Comparison of ENCODE assay signal across 8 cellular contexts in genomic region chr22:21641795-21642583, GRCh38. TPM values are rescaled to one million over a fixed set of nuclear protein-coding genes. Genes with fewer than 3 reads are reported as not detected.
DNase-seq lines count a peak whose midpoint lies in the region; ATAC-seq and TF ChIP-seq lines count a peak whose summit lies in the region.

TSS of gene SDF2L1 (plus strand) at chr22:21642302. CDS start at chr22:21642337, 35 bp downstream.

- CTCF ChIA-PET in activated B cell treated with CpG ODN at 0.5 μM for 24 hours (lab: Charles Lee) = interaction anchor here (1.2 to 3.7 kb wide), 5 partner anchors 10 to 312 kb away, joined by 3 to 65 read pairs (median 6); partner anchors contain the start of genes CCDC116 and YDJC

- H3K4me3 ChIP-seq in AG10803 (ENCODE audit: low read length) = peak within 1 kb of the TSS; percentile 80

- H3K9me3 Mint-ChIP-seq in activated B cell treated with CpG ODN at 0.5 μM for 24 hours = no peaks in the 10 kb centered on the region

- ATAC-seq in GM19035 (IDR thresholded peaks at IDR 0.05; ENCODE audit: unreplicated experiment) (peak; percentile 91), HG03342 (IDR thresholded peaks at IDR 0.05; ENCODE audit: unreplicated experiment) (peak; percentile 85), activated B cell treated with CpG ODN at 0.5 μM for 24 hours (ENCODE audit: low read depth) (peak; percentile 95)

- peak within 1 kb of the TSS; percentile 89 for H3K4me3 Mint-ChIP-seq in activated B cell treated with CpG ODN at 0.5 μM for 24 hours

- peaks cover 27% of the 10 kb centered on the region for H3K4me1 Mint-ChIP-seq in activated B cell treated with CpG ODN at 0.5 μM for 24 hours

- DNase-seq in AG10803 (ENCODE audit: low read depth) = peak; percentile 98
- DNase-seq in NCI-H345 treated with DMSO at 0.1 percent for 48 hours (lab: John Stamatoyannopoulos, UW; ENCODE audit: unreplicated experiment) = peak; percentile 85
- peak; percentile 95 for DNase-seq in activated B cell treated with CpG ODN at 0.5 μM for 24 hours
- DNase-seq in caudate nucleus (lab: John Stamatoyannopoulos, UW) = peak; percentile 56 to 99 (median 96)
- peak; percentile 100 for DNase-seq in inferior parietal cortex (ENCODE audit: extremely low spot score)
- DNase-seq in smooth muscle cell of the brain vasculature (ENCODE audit: low read depth, low spot score) = peak; percentile 97

- H3K27ac ChIP-seq in caudate nucleus (ENCODE audit: low read depth, low read length) = peak within 1 kb of the TSS; percentile 9

- H3K36me3 Mint-ChIP-seq in activated B cell treated with CpG ODN at 0.5 μM for 24 hours (ENCODE audit: low read depth) = peaks cover 24% of the 10 kb centered on the region

- H3K27me3 Mint-ChIP-seq in activated B cell treated with CpG ODN at 0.5 μM for 24 hours = no peaks in the 10 kb centered on the region

- H3K27ac Mint-ChIP-seq in activated B cell treated with CpG ODN at 0.5 μM for 24 hours = peak within 1 kb of the TSS; percentile 88

- no peak for TF ChIP-seq CTCF in AG10803 (conservative IDR thresholded peaks at IDR 0.05; ENCODE audit: low read length)
- TF ChIP-seq CTCF in activated B cell treated with CpG ODN at 0.5 μM for 24 hours (IDR thresholded peaks at IDR 0.05) = no peak

- POLR2A ChIA-PET in activated B cell treated with CpG ODN at 0.5 μM for 24 hours (lab: Charles Lee) = interaction anchor here (0.6 to 3.5 kb wide), 10 partner anchors 10 to 660 kb away, joined by 3 to 110 read pairs (median 4); partner anchors contain the start of genes CCDC116, LZTR1, PPIL2 and UBE2L3

- intact Hi-C loops in activated B cell treated with CpG ODN at 0.5 μM for 24 hours (cut with micrococcal nuclease) = loop anchor here (1.0 to 5.0 kb wide), 3 partner anchors 10 to 55 kb away; partner anchors contain the start of gene YDJC

RNA-seq across cellular contexts. Expression of gene SDF2L1, which starts in this region (rescaled TPM):
- total RNA-seq in activated B cell treated with CpG ODN at 0.5 μM for 24 hours = 40.0 and 43.3 TPM in 2 replicates

Comparison
In these comparisons a context has a peak if more than half of its experiments do, and no peak if none do; other contexts are left out.
1. Peak in every context shown above with its lines: DNase-seq, ATAC-seq, H3K4me3 ChIP-seq and H3K27ac ChIP-seq.